19 cellular contexts compared by ENCODE assay signal in genomic region chr3:172585954-172586353, GRCh38.
DNase-seq lines count a peak whose midpoint lies in the region; ATAC-seq, FAIRE-seq and TF ChIP-seq lines count a peak whose summit lies in the region.
"Had no signal": no experiment of that assay in that cellular context is flagged by ENCODE, and none has a peak within 500 bp of the region (broad histone marks: within the 10 kb centered on the region; RNA-seq: fewer than 3 reads in every experiment).

No MANE protein-coding gene starts in this region.

- TF ChIP-seq POLR2A in A549 (IDR thresholded peaks at IDR 0.05; ENCODE audit: low read length), result no peak

- TF ChIP-seq EP300 in A549 (IDR thresholded peaks at IDR 0.05), result no peak

- no peaks in the 10 kb centered on the region; the same call in 2 of the 3 replicates for H3K4me1 ChIP-seq in A549
- peaks cover 23% of the 10 kb centered on the region for H3K4me1 ChIP-seq in ACC112 (ENCODE audit: control insufficient read depth, insufficient read depth, low read length, unreplicated experiment)
- peaks cover 0 to 7% (median 2%) of the 10 kb centered on the region in 3 donors for H3K4me1 ChIP-seq in skeletal muscle tissue (ENCODE audit: control insufficient read depth in 3 of 3, insufficient read depth in 3 of 3, low read length in 3 of 3)

- peak overlapping the region; percentile 34; the same call in 1 of the 3 replicates for H3K4me2 ChIP-seq in A549
- H3K4me2 ChIP-seq: smooth muscle cell had no signal

- no peak overlapping the region for H3K9ac ChIP-seq in skeletal muscle tissue (ENCODE audit: low read depth in 1 of 3, low read length in 3 of 3)

- H3K4me3 ChIP-seq in A549 (no peak overlapping the region), ACC112 (ENCODE audit: low read depth, low read length) (peak overlapping the region; percentile 62), coronary artery (peak overlapping the region; percentile 15), skeletal muscle tissue (ENCODE audit: low read length in 3 of 3) (no peak overlapping the region)
- H3K4me3 ChIP-seq: smooth muscle cell had no signal

- H3K27ac ChIP-seq in A549 (no peak overlapping the region), ACC112 (ENCODE audit: low read depth, low read length) (peak overlapping the region; percentile 54), coronary artery (no peak overlapping the region), skeletal muscle tissue (ENCODE audit: low read depth, low read length) (peak overlapping the region; percentile 57)

- ATAC-seq in A549 (no peak), HG03442 (IDR thresholded peaks at IDR 0.05; ENCODE audit: unreplicated experiment) (no peak), HG02970 (IDR thresholded peaks at IDR 0.05; ENCODE audit: low FRiP score, unreplicated experiment) (no peak)
- ATAC-seq: naive thymus-derived CD4-positive, alpha-beta T cell had no signal

- TF ChIP-seq RAD21 in A549 (conservative IDR thresholded peaks at IDR 0.05 in 1 of 2, IDR thresholded peaks at IDR 0.05 in 1 of 2), result no peak

- H3K9me3 ChIP-seq in A549 (no peaks in the 10 kb centered on the region), skeletal muscle tissue (ENCODE audit: control insufficient read depth in 3 of 3, low read length in 3 of 3) (no peaks in the 10 kb centered on the region)
- H3K9me3 ChIP-seq: Caco-2 had no signal

- DNase-seq in A549 (ENCODE audit: low read depth in 1 of 2, low spot score in 1 of 2) (no peak), coronary artery (ENCODE audit: low spot score) (no peak), NCI-H2029 (lab: John Stamatoyannopoulos, UW) (no peak)
- DNase-seq: activated CD4-positive, alpha-beta T cell treated with anti-CD3 and anti-CD28 coated beads for 48 hours; activated naive CD4-positive, alpha-beta T cell treated with anti-CD3 and anti-CD28 coated beads for 36 hours; Caco-2; endodermal cell; HFFc6; immature natural killer cell; naive thymus-derived CD4-positive, alpha-beta T cell; NCI-H2029 treated with DMSO at 0.1 percent for 48 hours; NCI-H510A; posterior cingulate gyrus; RPMI8226 had no signal

- POLR2A ChIA-PET in A549 (lab: Yijun Ruan, JAX), result no interaction called here

- no peak for FAIRE-seq in A549 (lab: Jason Lieb, UNC)

- H2AFZ ChIP-seq in ACC112 (ENCODE audit: low read length, unreplicated experiment), result peak overlapping the region; percentile 97

- H3K79me2 ChIP-seq in ACC112 (ENCODE audit: control insufficient read depth, insufficient read depth, low read length, unreplicated experiment), result no peaks in the 10 kb centered on the region

- CTCF ChIA-PET in A549 (lab: Yijun Ruan, JAX), result no interaction called here

- H3K27me3 ChIP-seq in ACC112 (ENCODE audit: insufficient read depth, low read length), result no peaks in the 10 kb centered on the region
- no peaks in the 10 kb centered on the region for H3K27me3 ChIP-seq in skeletal muscle tissue (ENCODE audit: control insufficient read depth in 3 of 3, insufficient read depth in 3 of 3, low read length in 3 of 3)

- H3K36me3 ChIP-seq in ACC112 (ENCODE audit: insufficient read depth, low read length) (no peaks in the 10 kb centered on the region), skeletal muscle tissue (ENCODE audit: control insufficient read depth in 3 of 3, insufficient read depth in 3 of 3, low read length in 3 of 3) (no peaks in the 10 kb centered on the region)

- TF ChIP-seq CTCF in A549 (IDR thresholded peaks at IDR 0.05) (no peak), coronary artery (IDR thresholded peaks at IDR 0.05) (no peak)

- 90% methylated on average over 4 of the region's 4 CpGs for WGBS in A549 (ENCODE audit: missing lambda C conversion rate)

TF ChIP-seq in A549, 52 proteins besides CTCF, POLR2A, EP300 and RAD21:
- TF ChIP-seq E2F6 (IDR thresholded peaks at IDR 0.05; ENCODE audit: borderline replicate concordance, low read depth), result no peak
- no peak for TF ChIP-seq NPAS2 (CRISPR knock-in tag; IDR thresholded peaks at IDR 0.05; ENCODE audit: borderline replicate concordance)
- no peak for TF ChIP-seq NFE2L2 (conservative IDR thresholded peaks at IDR 0.05; ENCODE audit: low read length)
- TF ChIP-seq ESRRA (IDR thresholded peaks at IDR 0.05; ENCODE audit: borderline replicate concordance, low read length), result no peak
- no peak for TF ChIP-seq SREBF2 (IDR thresholded peaks at IDR 0.05)
- no peak for TF ChIP-seq MAZ (IDR thresholded peaks at IDR 0.05; ENCODE audit: borderline replicate concordance, low read depth, low read length)
- TF ChIP-seq FOXS1 (CRISPR knock-in tag; IDR thresholded peaks at IDR 0.05), result no peak
- no peak for TF ChIP-seq HMGXB4 (CRISPR knock-in tag; IDR thresholded peaks at IDR 0.05; ENCODE audit: borderline replicate concordance)
- no peak for TF ChIP-seq FOSL2 (IDR thresholded peaks at IDR 0.05)
- TF ChIP-seq FOSL2 (CRISPR knock-in tag; IDR thresholded peaks at IDR 0.05), result no peak
- TF ChIP-seq RCOR1 (IDR thresholded peaks at IDR 0.05; ENCODE audit: low read depth, low read length), result no peak
- TF ChIP-seq ATOH8 (CRISPR knock-in tag; IDR thresholded peaks at IDR 0.05; ENCODE audit: low read depth), result no peak
- TF ChIP-seq EHF (CRISPR knock-in tag; IDR thresholded peaks at IDR 0.05), result no peak
- no peak for TF ChIP-seq KDM5A (IDR thresholded peaks at IDR 0.05)
- no peak for TF ChIP-seq CBX2 (IDR thresholded peaks at IDR 0.05; ENCODE audit: borderline replicate concordance, low read depth)
- no peak for TF ChIP-seq CBX8 (IDR thresholded peaks at IDR 0.05)
- TF ChIP-seq HEYL (CRISPR knock-in tag; IDR thresholded peaks at IDR 0.05), result no peak
- TF ChIP-seq JUNB (IDR thresholded peaks at IDR 0.05), result no peak
- no peak for TF ChIP-seq KDM1A (IDR thresholded peaks at IDR 0.05; ENCODE audit: low read depth)
- no peak for TF ChIP-seq MYC (IDR thresholded peaks at IDR 0.05; ENCODE audit: borderline replicate concordance, low read length)
TF ChIP-seq in A549: peak in this region for 0.

Comparison
In these comparisons a context has a peak if more than half of its experiments do, and no peak if none do; other contexts are left out.
1. H3K27ac ChIP-seq: peak in ACC112 (single experiment) and skeletal muscle tissue (single experiment); none in A549 (0 of 2) and coronary artery (0 of 2).
2. H3K4me3 ChIP-seq: peak in ACC112 (single experiment) and coronary artery (single experiment); none in A549 (single experiment) and skeletal muscle tissue (0 of 3).